Comparison of ENCODE assay signal across 19 cellular contexts in the genomic region with DNA sequence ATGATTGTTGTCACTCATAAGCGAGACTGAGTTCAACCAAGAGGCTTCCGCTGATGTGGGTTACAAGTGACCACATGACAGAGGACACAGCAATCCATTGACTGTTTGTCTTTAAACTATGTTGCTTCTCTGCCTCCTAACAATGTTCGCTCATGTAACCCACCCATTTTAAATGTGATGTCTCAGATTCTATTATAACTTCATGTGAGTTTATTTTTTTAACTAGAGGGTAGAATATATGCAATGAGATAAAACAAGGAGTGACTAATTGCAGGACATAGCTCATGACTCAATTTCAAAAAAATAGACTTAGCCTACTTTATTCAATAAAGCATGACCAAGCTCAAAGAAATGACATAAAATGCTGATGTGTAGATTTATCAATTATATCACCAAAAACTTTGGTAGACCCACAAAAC.
DNase-seq lines count a peak whose midpoint lies in the region; ATAC-seq and TF ChIP-seq lines count a peak whose summit lies in the region.
"Had no signal": no experiment of that assay in that cellular context is flagged by ENCODE, and none has a peak within 500 bp of the region (broad histone marks: within the 10 kb centered on the region; RNA-seq: fewer than 3 reads in every experiment).

No MANE protein-coding gene starts in this region.

- TF ChIP-seq CTCF in HFFc6 (IDR thresholded peaks at IDR 0.05) (no peak), fibroblast of pulmonary artery (IDR thresholded peaks at IDR 0.05; ENCODE audit: low read length, missing control alignments) (no peak)

- no peak for ATAC-seq in GM21529 (IDR thresholded peaks at IDR 0.05; ENCODE audit: unreplicated experiment)
- ATAC-seq: activated T-cell treated with anti-CD3 and anti-CD28 coated beads, Interleukin-2, amount 50 U/mL, for 4 hours; left lung; naive thymus-derived CD8-positive, alpha-beta T cell had no signal

- no peaks in the 10 kb centered on the region; the same call in 1 of the 2 replicates for H3K27me3 Mint-ChIP-seq in HFFc6 (ENCODE audit: insufficient read depth)

- H3K9me3 ChIP-seq in adipocyte (ENCODE audit: control insufficient read depth, low read length), result no peaks in the 10 kb centered on the region
- H3K9me3 ChIP-seq: ascending aorta, left lung, Peyer's patch had no signal

- H3K27me3 ChIP-seq in adipocyte (replicated peaks; ENCODE audit: control insufficient read depth, insufficient read depth, low read length), result no peaks in the 10 kb centered on the region
- H3K27me3 ChIP-seq: ascending aorta, left lung, Peyer's patch had no signal

- H3K36me3 Mint-ChIP-seq in HFFc6 (ENCODE audit: low read depth), result no peaks in the 10 kb centered on the region
- H3K36me3 Mint-ChIP-seq: CD4-positive, alpha-beta memory T cell; naive thymus-derived CD8-positive, alpha-beta T cell had no signal

- peaks cover 37% of the 10 kb centered on the region for H3K4me1 Mint-ChIP-seq in HFFc6 (ENCODE audit: low read depth)
- H3K4me1 Mint-ChIP-seq: activated CD4-positive, alpha-beta T cell treated with anti-CD3 and anti-CD28 coated beads, Interleukin-2, amount 10 ng/mL, durations not matched to agents 7 days and 5 days; naive thymus-derived CD8-positive, alpha-beta T cell had no signal

- no peaks in the 10 kb centered on the region for H3K9me3 Mint-ChIP-seq in HFFc6
- H3K9me3 Mint-ChIP-seq: activated CD4-positive, alpha-beta T cell treated with anti-CD3 and anti-CD28 coated beads, Interleukin-2, amount 10 ng/mL, durations not matched to agents 7 days and 5 days; activated T-cell treated with anti-CD3 and anti-CD28 coated beads, Interleukin-2, amount 50 U/mL, for 4 hours; T-helper 2 cell treated with Interferon-gamma antibody and Interleukin-4, amounts not matched to agents 5 μg/mL and 100 μg/mL, for 36 hours had no signal

- H3K4me3 Mint-ChIP-seq in HFFc6, result peak overlapping the region; percentile 22; the same call in 1 of the 2 replicates
- H3K4me3 Mint-ChIP-seq: activated CD4-positive, alpha-beta T cell treated with anti-CD3 and anti-CD28 coated beads, Interleukin-2, amount 10 ng/mL, durations not matched to agents 7 days and 5 days; activated T-cell treated with anti-CD3 and anti-CD28 coated beads, Interleukin-2, amount 50 U/mL, for 4 hours; CD4-positive, alpha-beta memory T cell; naive thymus-derived CD8-positive, alpha-beta T cell; T-helper 2 cell treated with Interferon-gamma antibody and Interleukin-4, amounts not matched to agents 5 μg/mL and 100 μg/mL, for 36 hours had no signal

- no peaks in the 10 kb centered on the region for H3K36me3 ChIP-seq in adipocyte (ENCODE audit: control insufficient read depth, insufficient read depth, low read length, severe bottlenecking)
- H3K36me3 ChIP-seq: ascending aorta, left lung, Peyer's patch had no signal

- H3K27ac ChIP-seq in substantia nigra (ENCODE audit: low read depth, low read length, poor library complexity, severe bottlenecking), result peak overlapping the region; percentile 61
- H3K27ac ChIP-seq: ascending aorta, left lung, Peyer's patch had no signal

- H3K27ac Mint-ChIP-seq in HFFc6, result peak overlapping the region; percentile 60
- H3K27ac Mint-ChIP-seq: activated CD4-positive, alpha-beta T cell treated with anti-CD3 and anti-CD28 coated beads, Interleukin-2, amount 10 ng/mL, durations not matched to agents 7 days and 5 days; CD4-positive, alpha-beta memory T cell; T-helper 2 cell treated with Interferon-gamma antibody and Interleukin-4, amounts not matched to agents 5 μg/mL and 100 μg/mL, for 36 hours had no signal

- DNase-seq in HFFc6 (peak; percentile 52), adipocyte (ENCODE audit: low read depth) (peak; percentile 45), fibroblast of pulmonary artery (ENCODE audit: low read depth) (peak; percentile 28), substantia nigra (lab: John Stamatoyannopoulos, UW) (peak in 4 of 49 donors; percentile 4 to 32 (median 10)), NCI-H748 (lab: John Stamatoyannopoulos, UW; ENCODE audit: unreplicated experiment) (no peak)
- no peak for DNase-seq in stimulated activated naive CD4-positive, alpha-beta T cell treated with Interleukin-2 at 50 U/mL for 16 hours (lab: John Stamatoyannopoulos, UW)
- DNase-seq: activated CD4-positive, alpha-beta T cell treated with anti-CD3 and anti-CD28 coated beads, Interleukin-2, amount 10 ng/mL, durations not matched to agents 7 days and 5 days; activated T-cell treated with anti-CD3 and anti-CD28 coated beads, Interleukin-2, amount 50 U/mL, for 4 hours; CD4-positive, alpha-beta memory T cell; effector memory CD4-positive, alpha-beta T cell; Kasumi-1; left lung; naive thymus-derived CD8-positive, alpha-beta T cell; NCI-H446 treated with DMSO at 0.1 percent for 48 hours; Peyer's patch; stimulated activated CD4-positive, alpha-beta T cell treated with anti-CD3 and anti-CD28 coated beads, Interleukin-4, amount 100 ng/mL, for 24 hours had no signal

- H3K4me3 ChIP-seq in adipocyte (ENCODE audit: low read length), result no peak overlapping the region
- H3K4me3 ChIP-seq in fibroblast of pulmonary artery (replicated peaks; ENCODE audit: low read depth, low read length), result no peak overlapping the region
- H3K4me3 ChIP-seq: ascending aorta, left lung, Peyer's patch had no signal

- H3K9ac ChIP-seq in adipocyte (ENCODE audit: low read length), result no peak overlapping the region

- H3K4me1 ChIP-seq in adipocyte (ENCODE audit: control insufficient read depth, insufficient read depth, low read length), result peaks cover 4% of the 10 kb centered on the region
- H3K4me1 ChIP-seq: left lung had no signal

Comparison
In these comparisons a context has a peak if more than half of its experiments do, and no peak if none do; other contexts are left out.
1. DNase-seq: peak in HFFc6 (single experiment), adipocyte (single experiment) and fibroblast of pulmonary artery (single experiment); none in NCI-H748 (single experiment) and stimulated activated naive CD4-positive, alpha-beta T cell treated with Interleukin-2 at 50 U/mL for 16 hours (single experiment).